In genomic region chr3:172437713-172438112, GRCh38 we compare ENCODE assay signal across 8 cellular contexts. TPM values are rescaled to one million over a fixed set of nuclear protein-coding genes. Genes with fewer than 3 reads are reported as not detected.
"Had no signal": no experiment of that assay in that cellular context is flagged by ENCODE, and none has a peak within 500 bp of the region (broad histone marks: within the 10 kb centered on the region; RNA-seq: fewer than 3 reads in every experiment).

No MANE protein-coding gene starts in this region.

- H3K4me3 ChIP-seq: GM23338 had no signal

- H2AFZ ChIP-seq: GM23338 had no signal

- DNase-seq: H9, HCEC 1CT had no signal

- FAIRE-seq: H1, H54, HTR-8/SVneo had no signal

- H3K4me2 ChIP-seq: GM23338 had no signal

- ATAC-seq: GM23338 had no signal

RNA-seq across cellular contexts. Expression of gene GHSR, which starts 10.5 kb away (rescaled TPM):
- total RNA-seq: GM23338, H1, H9, HT-29 had no signal
- polyA plus RNA-seq: GM23338, H1, IgD-negative memory B cell had no signal
